ENCODE assay signal across 8 cellular contexts in genomic region chr17:57256708-57257112, GRCh38. TPM values are rescaled to one million over a fixed set of nuclear protein-coding genes. Genes with fewer than 3 reads are reported as not detected.
A peak's percentile ranks its signal among the peaks of the same experiment; 100 is the strongest.
DNase-seq lines count a peak whose midpoint lies in the region; ATAC-seq, FAIRE-seq and TF ChIP-seq lines count a peak whose summit lies in the region.

No MANE protein-coding gene starts in this region.

- no peaks in the 10 kb centered on the region for H3K27me3 Mint-ChIP-seq in activated B cell treated with CpG ODN at 0.5 μM for 24 hours

- H3K27me3 ChIP-seq in HUES6 (ENCODE audit: control insufficient read depth, insufficient read depth, low read length) (peaks cover 12% of the 10 kb centered on the region), thymus (ENCODE audit: control insufficient read depth, insufficient read depth) (no peaks in the 10 kb centered on the region)
- no peaks in the 10 kb centered on the region for H3K27me3 ChIP-seq in effector memory CD4-positive, alpha-beta T cell (replicated peaks; ENCODE audit: control insufficient read depth, insufficient read depth, low read length, poor library complexity, severe bottlenecking)

- intact Hi-C loops in activated B cell treated with CpG ODN at 0.5 μM for 24 hours (cut with micrococcal nuclease): loop anchor here (1.0 to 10.0 kb wide), 15 partner anchors 13 to 1258 kb away; partner anchors contain the start of genes AKAP1, C17orf67, DGKE and MRPS23
- intact Hi-C loops in mucosa of descending colon (cut with DNase I, micrococcal nuclease): no loop called here

- peak overlapping the region; percentile 70 for H3K9ac ChIP-seq in HUES6 (ENCODE audit: low read length)

- WGBS in thymus: under 1% methylated on average over 36 of the region's 36 CpGs

- CTCF ChIA-PET in activated B cell treated with CpG ODN at 0.5 μM for 24 hours (lab: Charles Lee): interaction anchor here (1.2 to 3.6 kb wide), 3 partner anchors 13 to 415 kb away, joined by 4 to 26 read pairs (median 4); no protein-coding TSS in a partner anchor

- H3K36me3 ChIP-seq in HUES6 (ENCODE audit: control insufficient read depth, insufficient read depth, low read length) (peaks cover 6% of the 10 kb centered on the region), mucosa of descending colon (ENCODE audit: low read depth) (no peaks in the 10 kb centered on the region), thymus (ENCODE audit: control insufficient read depth, insufficient read depth) (no peaks in the 10 kb centered on the region)
- H3K36me3 ChIP-seq in effector memory CD4-positive, alpha-beta T cell (ENCODE audit: control insufficient read depth, insufficient read depth, low read length): peaks cover 7% of the 10 kb centered on the region

- peaks cover 41% of the 10 kb centered on the region for H3K4me1 ChIP-seq in HUES6 (ENCODE audit: control insufficient read depth, insufficient read depth, low read length)
- peaks cover 21% of the 10 kb centered on the region for H3K4me1 ChIP-seq in effector memory CD4-positive, alpha-beta T cell (ENCODE audit: control insufficient read depth, insufficient read depth, low read length, poor library complexity, severe bottlenecking)
- H3K4me1 ChIP-seq in mucosa of descending colon (ENCODE audit: low read depth): peaks cover 10% of the 10 kb centered on the region
- peaks cover 11% of the 10 kb centered on the region for H3K4me1 ChIP-seq in thymus (ENCODE audit: control insufficient read depth, insufficient read depth, low read length)

- TF ChIP-seq CTCF in activated B cell treated with CpG ODN at 0.5 μM for 24 hours (IDR thresholded peaks at IDR 0.05): no peak
- no peak for TF ChIP-seq CTCF in mucosa of descending colon (IDR thresholded peaks at IDR 0.05)
- no peak for TF ChIP-seq CTCF in D721Med (IDR thresholded peaks at IDR 0.05; ENCODE audit: insufficient read depth, missing control alignments)

- ATAC-seq in activated B cell treated with CpG ODN at 0.5 μM for 24 hours (ENCODE audit: low read depth) (peak; percentile 13), mucosa of descending colon (peak; percentile 23)

- H3K9me3 ChIP-seq in HUES6 (ENCODE audit: control insufficient read depth, insufficient read depth, low read depth, low read length) (no peaks in the 10 kb centered on the region), mucosa of descending colon (no peaks in the 10 kb centered on the region), thymus (ENCODE audit: control insufficient read depth) (no peaks in the 10 kb centered on the region)
- H3K9me3 ChIP-seq in effector memory CD4-positive, alpha-beta T cell (ENCODE audit: control insufficient read depth, low read length): no peaks in the 10 kb centered on the region

- FAIRE-seq in D721Med (lab: Jason Lieb, UNC): no peak

- no peaks in the 10 kb centered on the region for H3K9me3 Mint-ChIP-seq in activated B cell treated with CpG ODN at 0.5 μM for 24 hours

- H3K27ac ChIP-seq in HUES6 (ENCODE audit: low read depth, low read length): peak overlapping the region; percentile 47; the same call in 1 of the 2 replicates
- H3K27ac ChIP-seq in effector memory CD4-positive, alpha-beta T cell (ENCODE audit: insufficient read depth, low read length, poor library complexity, severe bottlenecking): peak overlapping the region; percentile 65
- peak overlapping the region; percentile 84 for H3K27ac ChIP-seq in thymus (ENCODE audit: low read depth)

- POLR2A ChIA-PET in activated B cell treated with CpG ODN at 0.5 μM for 24 hours (lab: Charles Lee): interaction anchor here (0.6 to 2.3 kb wide), 20 partner anchors 9 to 735 kb away, joined by 3 to 17 read pairs (median 4); no protein-coding TSS in a partner anchor

- peak overlapping the region; percentile 88 for H3K27ac Mint-ChIP-seq in activated B cell treated with CpG ODN at 0.5 μM for 24 hours

- peak overlapping the region; percentile 94 for H3K4me3 Mint-ChIP-seq in activated B cell treated with CpG ODN at 0.5 μM for 24 hours

- DNase-seq in NCI-H146 (lab: John Stamatoyannopoulos, UW): peak; percentile 51
- DNase-seq in NCI-H146 treated with DMSO at 0.1 percent for 48 hours (lab: John Stamatoyannopoulos, UW; ENCODE audit: unreplicated experiment): no peak
- DNase-seq in activated B cell treated with CpG ODN at 0.5 μM for 24 hours: no peak
- peak; percentile 13 to 37 (median 37) for DNase-seq in effector memory CD4-positive, alpha-beta T cell
- DNase-seq in mucosa of descending colon: peak in 1 of 3 donors; percentile 56
- no peak for DNase-seq in D721Med (ENCODE audit: insufficient read length, low spot score)

- peaks cover 51% of the 10 kb centered on the region for H3K4me1 Mint-ChIP-seq in activated B cell treated with CpG ODN at 0.5 μM for 24 hours

- H3K36me3 Mint-ChIP-seq in activated B cell treated with CpG ODN at 0.5 μM for 24 hours (ENCODE audit: low read depth): peaks cover 17% of the 10 kb centered on the region

- peak overlapping the region; percentile 53 for H3K4me3 ChIP-seq in HUES6 (ENCODE audit: low read depth, low read length)
- peak overlapping the region; percentile 85 for H3K4me3 ChIP-seq in effector memory CD4-positive, alpha-beta T cell (ENCODE audit: insufficient read depth, low read depth, low read length, poor library complexity, severe bottlenecking)
- H3K4me3 ChIP-seq in mucosa of descending colon: peak overlapping the region; percentile 77
- H3K4me3 ChIP-seq in thymus (ENCODE audit: low read length): peak overlapping the region; percentile 90

RNA-seq across cellular contexts. Expression of gene MSI2, which starts 0.4 kb away (rescaled TPM):
- 93.2 and 102 TPM in 2 replicates for total RNA-seq in activated B cell treated with CpG ODN at 0.5 μM for 24 hours
- 10 to 100 TPM; 60.0 to 72.6 (median 65.7) TPM for total RNA-seq in mucosa of descending colon
- 25.3 TPM for polyA plus RNA-seq in thymus

Comparison
In these comparisons a context has a peak if more than half of its experiments do, and no peak if none do; other contexts are left out.
1. DNase-seq: peak in NCI-H146 (single experiment) and effector memory CD4-positive, alpha-beta T cell (3 of 3); none in NCI-H146 treated with DMSO at 0.1 percent for 48 hours (single experiment), activated B cell treated with CpG ODN at 0.5 μM for 24 hours (single experiment) and D721Med (single experiment).
2. Peak in every context shown above with its lines, with median percentiles within 50 percentile points of each other: H3K27ac ChIP-seq and H3K4me3 ChIP-seq.